24 cellular contexts compared by ENCODE assay signal in genomic region chr12:38488866-38489265, GRCh38.
"Had no signal": no experiment of that assay in that cellular context is flagged by ENCODE, and none has a peak within 500 bp of the region (broad histone marks: within the 10 kb centered on the region; RNA-seq: fewer than 3 reads in every experiment).

No MANE protein-coding gene starts in this region.

- H3K4me3 ChIP-seq: stomach, suprapubic skin, testis, thoracic aorta, thyroid gland, tibial artery, tibial nerve, transverse colon, upper lobe of left lung, upper lobe of right lung, uterus, vagina had no signal

- H3K9me3 ChIP-seq: stomach, suprapubic skin, testis, thoracic aorta, thyroid gland, transverse colon, upper lobe of left lung, upper lobe of right lung, uterus, vagina had no signal

- H3K36me3 ChIP-seq: stomach, suprapubic skin, thoracic aorta, thyroid gland, tibial artery, tibial nerve, transverse colon, upper lobe of left lung, upper lobe of right lung, uterus, vagina had no signal

- DNase-seq: stimulated activated CD4-positive, alpha-beta T cell treated with anti-CD3 and anti-CD28 coated beads, Interleukin-2, amount 100 ng/mL, for 48 hours; stimulated activated CD4-positive, alpha-beta T cell treated with anti-CD3 and anti-CD28 coated beads, Interleukin-4, amount 100 ng/mL, for 1 hour; stimulated activated CD4-positive, alpha-beta T cell treated with anti-CD3 and anti-CD28 coated beads, Interleukin-4, amount 100 ng/mL, for 24 hours; stimulated activated CD4-positive, alpha-beta T cell treated with anti-CD3 and anti-CD28 coated beads, Interleukin-4, amount 100 ng/mL, for 4 hours; stimulated activated CD8-positive, alpha-beta memory T cell treated with anti-CD3 and anti-CD28 coated beads, Interleukin-4, amount 100 ng/mL, for 48 hours; stimulated activated naive B cell treated with anti-CD40 and anti-IgM and Interleukin-4, amounts not matched to agents 10 μg/mL and 1 μg/mL and 100 μg/mL, for 72 hours; stimulated activated naive CD4-positive, alpha-beta T cell; stimulated activated naive CD4-positive, alpha-beta T cell treated with Interleukin-2 at 50 U/mL for 16 hours; stimulated activated naive CD8-positive, alpha-beta T cell treated with anti-CD3 and anti-CD28 coated beads, Interleukin-15, amount 100 ng/mL, for 72 hours; stimulated activated naive CD8-positive, alpha-beta T cell treated with anti-CD3 and anti-CD28 coated beads, Interleukin-15, Interleukin-2, amounts not matched to agents 100 U/mL and 50 U/mL, for 24 hours; stomach; substantia nigra; testis; thyroid gland; tibial artery; transverse colon; trophoblast cell; upper lobe of left lung; upper lobe of right lung; uterus had no signal

- H3K27me3 ChIP-seq: stomach, suprapubic skin, testis, thyroid gland, tibial artery, tibial nerve, transverse colon, upper lobe of left lung, upper lobe of right lung, uterus, vagina had no signal

- H3K4me1 ChIP-seq: stomach, suprapubic skin, testis, thyroid gland, tibial artery, tibial nerve, transverse colon, upper lobe of left lung, upper lobe of right lung, uterus, vagina had no signal
